31 cellular contexts compared by ENCODE assay signal in genomic region chr5:149916317-149917072, GRCh38. TPM values are rescaled to one million over a fixed set of nuclear protein-coding genes. Genes with fewer than 3 reads are reported as not detected.
DNase-seq lines count a peak whose midpoint lies in the region; ATAC-seq and TF ChIP-seq lines count a peak whose summit lies in the region.
"Had no signal": no experiment of that assay in that cellular context is flagged by ENCODE, and none has a peak within 500 bp of the region (broad histone marks: within the 10 kb centered on the region; RNA-seq: fewer than 3 reads in every experiment).

No MANE protein-coding gene starts in this region.

- TF ChIP-seq CTCF in PC-9 (conservative IDR thresholded peaks at IDR 0.05) (no peak), brain microvascular endothelial cell (IDR thresholded peaks at IDR 0.05; ENCODE audit: low read depth, low read length, missing control alignments) (no peak), thoracic aorta (IDR thresholded peaks at IDR 0.05) (no peak)

- no peak for DNase-seq in PC-9
- no peak for DNase-seq in brain microvascular endothelial cell
- DNase-seq in myocyte (ENCODE audit: low read depth) = peak; percentile 40
- DNase-seq in thoracic aorta (ENCODE audit: low spot score) = no peak
- no peak for DNase-seq in posterior vena cava (ENCODE audit: low spot score)
- no peak for DNase-seq in natural killer cell treated with Interleukin-12 subunit alpha and Interleukin-12 subunit beta and Interleukin-15 and Interleukin-18, amount 100 ng/mL, for 72 hours (ENCODE audit: low spot score)
- DNase-seq: activated CD4-positive, alpha-beta T cell treated with anti-CD3 and anti-CD28 coated beads for 48 hours; activated T-cell treated with anti-CD3 and anti-CD28 coated beads, Interleukin-2, amount 50 U/mL, for 72 hours; CD8-positive, alpha-beta T cell; colonic mucosa; DMS53; GF-D8; H9; natural killer cell; NCI-H1694 treated with DMSO at 0.1 percent for 48 hours; NCI-H2227 treated with DMSO at 0.1 percent for 48 hours; NCI-H82; stimulated activated CD4-positive, alpha-beta T cell treated with anti-CD3 and anti-CD28 coated beads, Interleukin-2, amount 100 ng/mL, for 24 hours; stimulated activated naive B cell treated with anti-CD40 and anti-IgM and Interleukin-4, amounts not matched to agents 10 μg/mL and 1 μg/mL and 100 μg/mL, for 72 hours; testis had no signal

- peaks cover 26% of the 10 kb centered on the region for H3F3A ChIP-seq in PC-9 (ENCODE audit: insufficient read depth, low read depth)

- H3K27ac ChIP-seq in PC-9 = peak overlapping the region; percentile 91
- peak overlapping the region; percentile 42 for H3K27ac ChIP-seq in brain microvascular endothelial cell
- H3K27ac ChIP-seq in thoracic aorta = peak overlapping the region; percentile 65 to 85
- H3K27ac ChIP-seq: colonic mucosa, SJSA1, testis had no signal

- H3K27ac Mint-ChIP-seq in natural killer cell treated with Interleukin-12 subunit alpha and Interleukin-12 subunit beta and Interleukin-15 and Interleukin-18, amount 100 ng/mL, for 72 hours = no peak overlapping the region
- H3K27ac Mint-ChIP-seq: activated naive CD4-positive, alpha-beta T cell treated with anti-CD3 and anti-CD28 coated beads, Interleukin-2, amount 50 U/mL, for 24 hours; activated T-cell treated with anti-CD3 and anti-CD28 coated beads, Interleukin-2, amount 50 U/mL, for 72 hours; CD8-positive, alpha-beta T cell; H9; memory B cell; natural killer cell; progenitor cell of endocrine pancreas; stimulated activated naive B cell treated with anti-CD40 and anti-IgM and Interleukin-4, amounts not matched to agents 10 μg/mL and 1 μg/mL and 100 μg/mL, for 72 hours; T-helper 1 cell treated with Interleukin-12 subunit alpha and Interleukin-12 subunit beta and Interleukin-4 antibody, amounts not matched to agents 30 μg/mL and 1 μg/mL, for 36 hours had no signal

- POLR2A ChIA-PET in PC-9 (lab: Charles Lee; ENCODE audit: unreplicated experiment) = interaction anchor here (0.7 to 1.0 kb wide), 3 partner anchors 29 to 63 kb away, joined by 3 to 4 read pairs (median 3); no protein-coding TSS in a partner anchor

- in situ Hi-C loops in brain microvascular endothelial cell (cut with HindIII; ENCODE audit: low pct_ligation_motif_present, low sequenced_read_pairs) = no loop called here

- H4K20me1 ChIP-seq in PC-9 (ENCODE audit: insufficient read depth) = no peaks in the 10 kb centered on the region

- ATAC-seq in thoracic aorta (ENCODE audit: insufficient number of reproducible peaks, low FRiP score, low read depth) (no peak), GM18505 (IDR thresholded peaks at IDR 0.05; ENCODE audit: unreplicated experiment) (no peak)
- no peak for ATAC-seq in natural killer cell treated with Interleukin-12 subunit alpha and Interleukin-12 subunit beta and Interleukin-15 and Interleukin-18, amount 100 ng/mL, for 72 hours
- ATAC-seq: activated T-cell treated with anti-CD3 and anti-CD28 coated beads, Interleukin-2, amount 50 U/mL, for 72 hours; CD8-positive, alpha-beta T cell; natural killer cell; stimulated activated naive B cell treated with anti-CD40 and anti-IgM and Interleukin-4, amounts not matched to agents 10 μg/mL and 1 μg/mL and 100 μg/mL, for 72 hours had no signal

- CTCF ChIA-PET in PC-9 (lab: Charles Lee) = no interaction called here

- H2AFZ ChIP-seq in PC-9 = no peak overlapping the region

- no peak for TF ChIP-seq POLR2A in GM18505 (IDR thresholded peaks at IDR 0.05; ENCODE audit: borderline replicate concordance, extremely low read depth, insufficient read depth, insufficient read length)

- H3K4me1 ChIP-seq in PC-9 (replicated peaks; ENCODE audit: insufficient read depth) (peaks cover 52% of the 10 kb centered on the region), thoracic aorta (ENCODE audit: control insufficient read depth in 1 of 2, low read depth in 2 of 2) (peaks cover 7 to 40% of the 10 kb centered on the region in 2 donors)
- H3K4me1 ChIP-seq: colonic mucosa, testis had no signal

- H3K27me3 ChIP-seq in PC-9 (ENCODE audit: insufficient read depth, low read depth) (no peaks in the 10 kb centered on the region), brain microvascular endothelial cell (replicated peaks) (no peaks in the 10 kb centered on the region), thoracic aorta (replicated peaks; ENCODE audit: insufficient read depth) (no peaks in the 10 kb centered on the region)
- H3K27me3 ChIP-seq: colonic mucosa, SJSA1, testis had no signal

- H3K9me3 ChIP-seq in PC-9 (ENCODE audit: insufficient read depth, low read depth) (no peaks in the 10 kb centered on the region), thoracic aorta (no peaks in the 10 kb centered on the region)
- H3K9me3 ChIP-seq: colonic mucosa, SJSA1, testis had no signal

- no peak overlapping the region for H3K4me3 Mint-ChIP-seq in natural killer cell treated with Interleukin-12 subunit alpha and Interleukin-12 subunit beta and Interleukin-15 and Interleukin-18, amount 100 ng/mL, for 72 hours
- H3K4me3 Mint-ChIP-seq: activated naive CD4-positive, alpha-beta T cell treated with anti-CD3 and anti-CD28 coated beads, Interleukin-2, amount 50 U/mL, for 24 hours; activated T-cell treated with anti-CD3 and anti-CD28 coated beads, Interleukin-2, amount 50 U/mL, for 72 hours; CD8-positive, alpha-beta T cell; H9; memory B cell; natural killer cell; stimulated activated naive B cell treated with anti-CD40 and anti-IgM and Interleukin-4, amounts not matched to agents 10 μg/mL and 1 μg/mL and 100 μg/mL, for 72 hours; T-helper 1 cell treated with Interleukin-12 subunit alpha and Interleukin-12 subunit beta and Interleukin-4 antibody, amounts not matched to agents 30 μg/mL and 1 μg/mL, for 36 hours had no signal

- H3K27me3 Mint-ChIP-seq in natural killer cell treated with Interleukin-12 subunit alpha and Interleukin-12 subunit beta and Interleukin-15 and Interleukin-18, amount 100 ng/mL, for 72 hours = peaks cover 24 to 37% of the 10 kb centered on the region in 2 donors

- no peaks in the 10 kb centered on the region for H3K9me3 Mint-ChIP-seq in natural killer cell treated with Interleukin-12 subunit alpha and Interleukin-12 subunit beta and Interleukin-15 and Interleukin-18, amount 100 ng/mL, for 72 hours
- H3K9me3 Mint-ChIP-seq: activated naive CD4-positive, alpha-beta T cell treated with anti-CD3 and anti-CD28 coated beads, Interleukin-2, amount 50 U/mL, for 24 hours; activated T-cell treated with anti-CD3 and anti-CD28 coated beads, Interleukin-2, amount 50 U/mL, for 72 hours; CD8-positive, alpha-beta T cell; H9; memory B cell; natural killer cell; stimulated activated naive B cell treated with anti-CD40 and anti-IgM and Interleukin-4, amounts not matched to agents 10 μg/mL and 1 μg/mL and 100 μg/mL, for 72 hours; T-helper 1 cell treated with Interleukin-12 subunit alpha and Interleukin-12 subunit beta and Interleukin-4 antibody, amounts not matched to agents 30 μg/mL and 1 μg/mL, for 36 hours had no signal

- H3K4me2 ChIP-seq in PC-9 = peak overlapping the region; percentile 67

- TSS peak; percentile 86 for BruUV-seq in PC-9 (replicated peaks; lab: Mats Ljungman, UMichigan)

- no peak overlapping the region for H3K4me3 ChIP-seq in PC-9
- no peak overlapping the region for H3K4me3 ChIP-seq in brain microvascular endothelial cell (ENCODE audit: low read depth, low read length)
- H3K4me3 ChIP-seq in thoracic aorta = peak overlapping the region; percentile 9
- H3K4me3 ChIP-seq: colonic mucosa, SJSA1, testis had no signal

- no peaks in the 10 kb centered on the region for H3K36me3 Mint-ChIP-seq in natural killer cell treated with Interleukin-12 subunit alpha and Interleukin-12 subunit beta and Interleukin-15 and Interleukin-18, amount 100 ng/mL, for 72 hours
- H3K36me3 Mint-ChIP-seq: activated naive CD4-positive, alpha-beta T cell treated with anti-CD3 and anti-CD28 coated beads, Interleukin-2, amount 50 U/mL, for 24 hours; CD8-positive, alpha-beta T cell; memory B cell; natural killer cell; stimulated activated naive B cell treated with anti-CD40 and anti-IgM and Interleukin-4, amounts not matched to agents 10 μg/mL and 1 μg/mL and 100 μg/mL, for 72 hours had no signal

- no peaks in the 10 kb centered on the region for H3K9me2 ChIP-seq in PC-9 (ENCODE audit: insufficient read depth)

- intact Hi-C loops in PC-9 (cut with micrococcal nuclease; ENCODE audit: unreplicated experiment) (loop anchor here (5.0 kb wide), 1 partner anchor 556 kb away; no protein-coding TSS in a partner anchor), posterior vena cava (cut with DNase I) (no loop called here)

- no peaks in the 10 kb centered on the region for H3K4me1 Mint-ChIP-seq in natural killer cell treated with Interleukin-12 subunit alpha and Interleukin-12 subunit beta and Interleukin-15 and Interleukin-18, amount 100 ng/mL, for 72 hours (ENCODE audit: low read depth in 2 of 2)
- H3K4me1 Mint-ChIP-seq: activated naive CD4-positive, alpha-beta T cell treated with anti-CD3 and anti-CD28 coated beads, Interleukin-2, amount 50 U/mL, for 24 hours; natural killer cell had no signal

- H3K79me2 ChIP-seq in PC-9 (ENCODE audit: low read depth) = no peaks in the 10 kb centered on the region

- H3K36me3 ChIP-seq in PC-9 (ENCODE audit: low read depth) (no peaks in the 10 kb centered on the region), brain microvascular endothelial cell (replicated peaks) (no peaks in the 10 kb centered on the region), thoracic aorta (no peaks in the 10 kb centered on the region)
- H3K36me3 ChIP-seq: colonic mucosa, SJSA1 had no signal

RNA-seq across cellular contexts. Expression of gene PDE6A, which starts 28.1 kb away (rescaled TPM):
- total RNA-seq in PC-9 (2021) (0.35 and 0.50 TPM in 2 replicates), myocyte (0.35 and 0.47 TPM in 2 replicates), thoracic aorta (not detected), posterior vena cava (not detected)
- 0.67 TPM for polyA plus RNA-seq in myocyte (2012)
- total RNA-seq in natural killer cell treated with Interleukin-12 subunit alpha and Interleukin-12 subunit beta and Interleukin-15 and Interleukin-18, amount 100 ng/mL, for 72 hours = not detected
- total RNA-seq: CD8-positive, alpha-beta T cell; glomerular endothelial cell; H9; kidney epithelial cell; natural killer cell; OCI-LY7; skeletal muscle tissue had no signal
- polyA plus RNA-seq: fibroblast of lung had no signal

RNA-seq across cellular contexts. Expression of gene SLC26A2, which starts 44.1 kb away (rescaled TPM):
- total RNA-seq in PC-9 (2021) = 10.2 and 13.5 TPM in 2 replicates
- total RNA-seq in myocyte = 14.2 and 16.9 TPM in 2 replicates
- polyA plus RNA-seq in myocyte (2012) = 10.9 TPM
- 10 to 100 TPM; 16.9 to 32.0 TPM for total RNA-seq in thoracic aorta
- total RNA-seq in posterior vena cava = 10 to 100 TPM; 11.3 to 13.2 TPM
- total RNA-seq in natural killer cell treated with Interleukin-12 subunit alpha and Interleukin-12 subunit beta and Interleukin-15 and Interleukin-18, amount 100 ng/mL, for 72 hours = 10 to 100 TPM in 1 of 2 donors, 1 to 10 TPM in 1; 8.6 to 10.1 TPM
